ENCODE assay signal across 23 cellular contexts in the genomic region with DNA sequence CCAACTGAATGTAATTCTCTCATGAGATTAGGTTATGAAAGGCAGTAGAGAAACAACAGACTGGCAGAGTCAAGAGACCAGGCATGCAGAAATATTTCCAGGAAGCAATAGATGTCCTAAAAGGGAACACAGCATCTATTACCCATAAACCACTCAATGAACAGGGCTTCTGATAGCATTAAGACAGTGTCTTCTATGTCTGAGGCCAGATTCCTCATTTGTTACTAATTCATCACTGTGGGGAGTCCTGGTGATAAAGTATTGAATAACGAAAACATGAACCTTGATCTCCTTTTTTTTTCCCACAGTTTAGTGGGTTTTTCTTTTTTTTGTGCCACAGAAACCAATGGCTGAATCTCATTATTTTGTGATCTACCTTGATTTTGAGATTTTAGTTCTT.
DNase-seq lines count a peak whose midpoint lies in the region; ATAC-seq and TF ChIP-seq lines count a peak whose summit lies in the region.
"Had no signal": no experiment of that assay in that cellular context is flagged by ENCODE, and none has a peak within 500 bp of the region (broad histone marks: within the 10 kb centered on the region; RNA-seq: fewer than 3 reads in every experiment).

No MANE protein-coding gene starts in this region.

- H3K4me1 Mint-ChIP-seq in HFFc6 (ENCODE audit: low read depth): peaks cover 26% of the 10 kb centered on the region
- H3K4me1 Mint-ChIP-seq in activated T-helper 2 cell treated with anti-CD3 and anti-CD28 coated beads, Interferon-gamma antibody, Interleukin-2, Interleukin-4, amounts not matched to agents 10 μg/mL and 5 μg/mL and 100 μg/mL, durations not matched to agents 14 hours and 24 hours and 36 hours (ENCODE audit: low read depth): no peaks in the 10 kb centered on the region
- H3K4me1 Mint-ChIP-seq: CD14-positive monocyte; naive thymus-derived CD8-positive, alpha-beta T cell; stimulated activated naive B cell treated with anti-CD40 and anti-IgM and Interleukin-4, amounts not matched to agents 10 μg/mL and 1 μg/mL and 100 μg/mL, for 72 hours had no signal

- no peaks in the 10 kb centered on the region for H3K4me1 ChIP-seq in esophagus squamous epithelium
- H3K4me1 ChIP-seq: foreskin keratinocyte, testis had no signal

- no peaks in the 10 kb centered on the region for H3K9me3 Mint-ChIP-seq in HFFc6
- no peaks in the 10 kb centered on the region for H3K9me3 Mint-ChIP-seq in activated T-helper 2 cell treated with anti-CD3 and anti-CD28 coated beads, Interferon-gamma antibody, Interleukin-2, Interleukin-4, amounts not matched to agents 10 μg/mL and 5 μg/mL and 100 μg/mL, durations not matched to agents 14 hours and 24 hours and 36 hours

- in situ Hi-C loops in brain microvascular endothelial cell (cut with HindIII; ENCODE audit: low pct_ligation_motif_present, low sequenced_read_pairs): no loop called here

- H3K36me3 ChIP-seq in brain microvascular endothelial cell (replicated peaks) (no peaks in the 10 kb centered on the region), esophagus squamous epithelium (no peaks in the 10 kb centered on the region)
- H3K36me3 ChIP-seq: WERI-Rb-1 had no signal

- H3K4me3 ChIP-seq in AG10803 (ENCODE audit: low read length) (no peak overlapping the region), brain microvascular endothelial cell (ENCODE audit: low read depth, low read length) (no peak overlapping the region), esophagus squamous epithelium (no peak overlapping the region)
- H3K4me3 ChIP-seq: A549, testis had no signal

- ATAC-seq in GM21390 (IDR thresholded peaks at IDR 0.05; ENCODE audit: unreplicated experiment): no peak
- ATAC-seq: foreskin keratinocyte; naive thymus-derived CD8-positive, alpha-beta T cell; stimulated activated naive B cell treated with anti-CD40 and anti-IgM and Interleukin-4, amounts not matched to agents 10 μg/mL and 1 μg/mL and 100 μg/mL, for 72 hours had no signal

- no peak for TF ChIP-seq POLR2A in esophagus squamous epithelium (IDR thresholded peaks at IDR 0.05)

- no peak for TF ChIP-seq CTCF in AG10803 (conservative IDR thresholded peaks at IDR 0.05; ENCODE audit: low read length)
- no peak for TF ChIP-seq CTCF in HFFc6 (IDR thresholded peaks at IDR 0.05)
- TF ChIP-seq CTCF in brain microvascular endothelial cell (IDR thresholded peaks at IDR 0.05; ENCODE audit: low read depth, low read length, missing control alignments): no peak
- no peak for TF ChIP-seq CTCF in esophagus squamous epithelium (IDR thresholded peaks at IDR 0.05)

- peak; percentile 36 for DNase-seq in AG10803 (ENCODE audit: low read depth)
- peak; percentile 72 for DNase-seq in HFFc6
- DNase-seq in brain microvascular endothelial cell: peak; percentile 85
- DNase-seq in iris pigment epithelial cell (ENCODE audit: low read depth): peak; percentile 82
- no peak for DNase-seq in activated T-helper 2 cell treated with anti-CD3 and anti-CD28 coated beads, Interferon-gamma antibody, Interleukin-2, Interleukin-4, amounts not matched to agents 10 μg/mL and 5 μg/mL and 100 μg/mL, durations not matched to agents 14 hours and 24 hours and 36 hours (ENCODE audit: low spot score)
- DNase-seq in esophagus squamous epithelium (lab: John Stamatoyannopoulos, UW): no peak
- no peak for DNase-seq in activated gamma-delta T cell treated with Interleukin-2 at 50 U/mL for 16 hours
- DNase-seq: activated CD4-positive, alpha-beta T cell treated with anti-CD3 and anti-CD28 coated beads, Interleukin-2, amount 50 U/mL, for 4 hours; DMS 273 treated with DMSO at 0.1 percent for 48 hours; foreskin keratinocyte; Karpas-422; naive thymus-derived CD8-positive, alpha-beta T cell; NCI-H1092; NCI-H1930; NCI-H345; NK-92 treated with Interleukin-12 subunit alpha and Interleukin-12 subunit beta, amount 100 ng/mL, for 24 hours; stimulated activated naive B cell treated with anti-CD40 and anti-IgM and Interleukin-4, amounts not matched to agents 10 μg/mL and 1 μg/mL and 100 μg/mL, for 72 hours; T-helper 2 cell; testis; WERI-Rb-1 had no signal

- H3K27ac ChIP-seq in brain microvascular endothelial cell (peak overlapping the region; percentile 75), esophagus squamous epithelium (no peak overlapping the region)
- H3K27ac ChIP-seq: foreskin keratinocyte, testis, WERI-Rb-1 had no signal

- peaks cover 3% of the 10 kb centered on the region; the same call in 1 of the 2 replicates for H3K36me3 Mint-ChIP-seq in HFFc6 (ENCODE audit: low read depth)
- H3K36me3 Mint-ChIP-seq in activated T-helper 2 cell treated with anti-CD3 and anti-CD28 coated beads, Interferon-gamma antibody, Interleukin-2, Interleukin-4, amounts not matched to agents 10 μg/mL and 5 μg/mL and 100 μg/mL, durations not matched to agents 14 hours and 24 hours and 36 hours (ENCODE audit: low read depth): no peaks in the 10 kb centered on the region
- H3K36me3 Mint-ChIP-seq: CD14-positive monocyte; naive thymus-derived CD8-positive, alpha-beta T cell; stimulated activated naive B cell treated with anti-CD40 and anti-IgM and Interleukin-4, amounts not matched to agents 10 μg/mL and 1 μg/mL and 100 μg/mL, for 72 hours had no signal

- WGBS in esophagus squamous epithelium, 2 donors: 58 to 69% methylated on average over 1 of the region's 1 CpG

- no peaks in the 10 kb centered on the region for H3K9me3 ChIP-seq in esophagus squamous epithelium
- H3K9me3 ChIP-seq: A549, testis had no signal

- peak overlapping the region; percentile 79 for H3K27ac Mint-ChIP-seq in HFFc6
- no peak overlapping the region for H3K27ac Mint-ChIP-seq in activated T-helper 2 cell treated with anti-CD3 and anti-CD28 coated beads, Interferon-gamma antibody, Interleukin-2, Interleukin-4, amounts not matched to agents 10 μg/mL and 5 μg/mL and 100 μg/mL, durations not matched to agents 14 hours and 24 hours and 36 hours
- H3K27ac Mint-ChIP-seq: CD14-positive monocyte; naive thymus-derived CD8-positive, alpha-beta T cell; stimulated activated naive B cell treated with anti-CD40 and anti-IgM and Interleukin-4, amounts not matched to agents 10 μg/mL and 1 μg/mL and 100 μg/mL, for 72 hours had no signal

- no peaks in the 10 kb centered on the region; the same call in none of the 2 replicates for H3K27me3 Mint-ChIP-seq in HFFc6 (ENCODE audit: insufficient read depth)
- H3K27me3 Mint-ChIP-seq in activated T-helper 2 cell treated with anti-CD3 and anti-CD28 coated beads, Interferon-gamma antibody, Interleukin-2, Interleukin-4, amounts not matched to agents 10 μg/mL and 5 μg/mL and 100 μg/mL, durations not matched to agents 14 hours and 24 hours and 36 hours (ENCODE audit: low read depth): no peaks in the 10 kb centered on the region
- H3K27me3 Mint-ChIP-seq: naive thymus-derived CD8-positive, alpha-beta T cell; stimulated activated naive B cell treated with anti-CD40 and anti-IgM and Interleukin-4, amounts not matched to agents 10 μg/mL and 1 μg/mL and 100 μg/mL, for 72 hours had no signal

- H3K4me3 Mint-ChIP-seq in HFFc6: peak overlapping the region; percentile 13; the same call in 1 of the 2 replicates
- H3K4me3 Mint-ChIP-seq in activated T-helper 2 cell treated with anti-CD3 and anti-CD28 coated beads, Interferon-gamma antibody, Interleukin-2, Interleukin-4, amounts not matched to agents 10 μg/mL and 5 μg/mL and 100 μg/mL, durations not matched to agents 14 hours and 24 hours and 36 hours (ENCODE audit: low read depth): no peak overlapping the region
- H3K4me3 Mint-ChIP-seq: CD14-positive monocyte; naive thymus-derived CD8-positive, alpha-beta T cell; stimulated activated naive B cell treated with anti-CD40 and anti-IgM and Interleukin-4, amounts not matched to agents 10 μg/mL and 1 μg/mL and 100 μg/mL, for 72 hours had no signal

- H3K27me3 ChIP-seq in brain microvascular endothelial cell (replicated peaks) (no peaks in the 10 kb centered on the region), esophagus squamous epithelium (no peaks in the 10 kb centered on the region)
- H3K27me3 ChIP-seq: foreskin keratinocyte, testis had no signal

- intact Hi-C loops in activated T-helper 2 cell treated with anti-CD3 and anti-CD28 coated beads, Interferon-gamma antibody, Interleukin-2, Interleukin-4, amounts not matched to agents 10 μg/mL and 5 μg/mL and 100 μg/mL, durations not matched to agents 14 hours and 24 hours and 36 hours (cut with micrococcal nuclease): no loop called here
- intact Hi-C loops in esophagus squamous epithelium (cut with DNase I): no loop called here

Comparison
In these comparisons a context has a peak if more than half of its experiments do, and no peak if none do; other contexts are left out.
1. DNase-seq: peak in AG10803 (single experiment), HFFc6 (single experiment), brain microvascular endothelial cell (single experiment) and iris pigment epithelial cell (single experiment); none in activated T-helper 2 cell treated with anti-CD3 and anti-CD28 coated beads, Interferon-gamma antibody, Interleukin-2, Interleukin-4, amounts not matched to agents 10 μg/mL and 5 μg/mL and 100 μg/mL, durations not matched to agents 14 hours and 24 hours and 36 hours (single experiment), esophagus squamous epithelium (single experiment) and activated gamma-delta T cell treated with Interleukin-2 at 50 U/mL for 16 hours (single experiment).